8 cellular contexts compared by ENCODE assay signal in the genomic region with DNA sequence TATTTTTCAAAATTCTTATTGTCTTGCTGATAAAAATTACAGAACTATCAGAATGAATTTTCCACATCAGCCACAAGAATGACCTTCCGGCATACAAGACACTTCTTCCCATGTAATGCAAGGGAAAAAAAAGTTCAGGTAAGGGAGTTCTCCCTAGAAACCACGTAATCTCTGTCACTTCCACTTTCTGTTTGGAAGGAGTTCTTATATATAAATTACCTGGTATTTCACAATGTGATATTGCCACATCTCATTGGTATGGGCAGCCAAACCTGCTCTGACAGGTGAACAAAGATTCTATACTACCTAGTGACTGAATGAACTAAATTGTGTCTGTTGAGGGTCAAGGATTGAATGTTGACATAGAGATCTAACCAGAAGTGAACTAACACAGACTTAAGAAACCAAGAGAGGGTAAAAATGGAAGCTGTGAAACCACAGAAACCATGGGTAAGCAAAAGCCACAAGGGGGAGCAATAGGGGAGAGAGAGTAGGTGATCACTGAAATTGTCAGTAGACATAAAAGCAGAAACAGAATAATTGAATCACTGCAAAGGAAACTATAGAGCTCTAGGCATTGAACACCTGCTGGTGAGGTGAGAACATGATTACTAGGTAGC.
DNase-seq lines count a peak whose midpoint lies in the region; ATAC-seq, FAIRE-seq and TF ChIP-seq lines count a peak whose summit lies in the region.

No MANE protein-coding gene starts in this region.

- FAIRE-seq in bronchial epithelial cell (lab: Jason Lieb, UNC), result no peak

- H3K4me1 Mint-ChIP-seq in activated T-helper 17 cell treated with anti-CD3 and anti-CD28 coated beads, Interleukin-2, amount 50 U/mL, for 72 hours, result no peaks in the 10 kb centered on the region

- H3K4me3 ChIP-seq in bronchial epithelial cell (ENCODE audit: low read depth, low read length), result no peak overlapping the region

- H3K27me3 Mint-ChIP-seq in activated T-helper 17 cell treated with anti-CD3 and anti-CD28 coated beads, Interleukin-2, amount 50 U/mL, for 72 hours, result no peaks in the 10 kb centered on the region

- H3K9me3 Mint-ChIP-seq in activated T-helper 17 cell treated with anti-CD3 and anti-CD28 coated beads, Interleukin-2, amount 50 U/mL, for 72 hours, result peaks cover 18% of the 10 kb centered on the region

- peak; percentile 56 for DNase-seq in HT1080 (ENCODE audit: low read depth)
- peak; percentile 95 for DNase-seq in bronchial epithelial cell (ENCODE audit: low read depth)
- DNase-seq in HuH-7.5 (ENCODE audit: low spot score), result no peak
- DNase-seq in cerebellar nuclear complex (lab: John Stamatoyannopoulos, UW), result no peak
- DNase-seq in NCI-H2227 (lab: John Stamatoyannopoulos, UW; ENCODE audit: unreplicated experiment), result no peak

- peak; percentile 75 for ATAC-seq in GM21576 (IDR thresholded peaks at IDR 0.05; ENCODE audit: unreplicated experiment)
- ATAC-seq in activated T-helper 17 cell treated with anti-CD3 and anti-CD28 coated beads, Interleukin-2, amount 50 U/mL, for 72 hours (replicated peaks), result no peak

- TF ChIP-seq CTCF in GM12874 (IDR thresholded peaks at IDR 0.05; ENCODE audit: insufficient read depth, low read depth, low read length) (peak; percentile 38; the same call in 1 of the 2 replicates), bronchial epithelial cell (IDR thresholded peaks at IDR 0.05; ENCODE audit: insufficient read depth, low read length, severe bottlenecking) (peak; percentile 52)

- H3K27me3 ChIP-seq in bronchial epithelial cell (ENCODE audit: control insufficient read depth, insufficient read depth, low read length), result no peaks in the 10 kb centered on the region

- H3K36me3 ChIP-seq in bronchial epithelial cell (ENCODE audit: control insufficient read depth, insufficient read depth, low read length), result no peaks in the 10 kb centered on the region

- H3K27ac Mint-ChIP-seq in activated T-helper 17 cell treated with anti-CD3 and anti-CD28 coated beads, Interleukin-2, amount 50 U/mL, for 72 hours, result no peak overlapping the region

- no peak overlapping the region for H3K4me3 Mint-ChIP-seq in activated T-helper 17 cell treated with anti-CD3 and anti-CD28 coated beads, Interleukin-2, amount 50 U/mL, for 72 hours

- H3K36me3 Mint-ChIP-seq in activated T-helper 17 cell treated with anti-CD3 and anti-CD28 coated beads, Interleukin-2, amount 50 U/mL, for 72 hours (ENCODE audit: low read depth), result no peaks in the 10 kb centered on the region

Comparison
In these comparisons a context has a peak if more than half of its experiments do, and no peak if none do; other contexts are left out.
1. DNase-seq: peak in HT1080 (single experiment) and bronchial epithelial cell (single experiment); none in HuH-7.5 (single experiment), cerebellar nuclear complex (0 of 2) and NCI-H2227 (single experiment).